Comparison of ENCODE assay signal across 25 cellular contexts in genomic region chr1:111062081-111062480, GRCh38.
DNase-seq lines count a peak whose midpoint lies in the region; ATAC-seq, FAIRE-seq and TF ChIP-seq lines count a peak whose summit lies in the region.
"Had no signal": no experiment of that assay in that cellular context is flagged by ENCODE, and none has a peak within 500 bp of the region (broad histone marks: within the 10 kb centered on the region; RNA-seq: fewer than 3 reads in every experiment).

No MANE protein-coding gene starts in this region.

- no peaks in the 10 kb centered on the region for H3K36me3 Mint-ChIP-seq in HFFc6 (ENCODE audit: low read depth)
- no peaks in the 10 kb centered on the region for H3K36me3 Mint-ChIP-seq in chondrocyte (ENCODE audit: low read depth)

- H3K9ac ChIP-seq in GM12878 (ENCODE audit: control insufficient read depth, insufficient read depth, low read length): no peak overlapping the region
- H3K9ac ChIP-seq: GM23248, KMS-11 had no signal

- DNase-seq in NCI-H510A treated with DMSO at 0.1 percent for 48 hours (lab: John Stamatoyannopoulos, UW): peak; percentile 14
- no peak for DNase-seq in NCI-H510A (lab: John Stamatoyannopoulos, UW)
- peak; percentile 1 to 16 for DNase-seq in NCI-H524 (lab: John Stamatoyannopoulos, UW)
- DNase-seq in GM12878 (ENCODE audit: low read depth, low spot score): no peak
- no peak for DNase-seq in HT-29 (ENCODE audit: low spot score)
- DNase-seq in dedifferentiated amniotic fluid mesenchymal stem cell (ENCODE audit: extremely low spot score): no peak
- no peak for DNase-seq in HFFc6
- no peak for DNase-seq in chondrocyte (ENCODE audit: low spot score)
- DNase-seq: AML-193; CD8-positive, alpha-beta memory T cell; DMS79; GM23248; H9; IMR-90; NCI-H1694 treated with DMSO at 0.1 percent for 48 hours; NCI-H2081 treated with DMSO at 0.1 percent for 48 hours; NCI-H226; NCI-H526 treated with DMSO at 0.1 percent for 48 hours; RPMI8226; SIG-M5 had no signal

- CTCF ChIA-PET in GM12878 (lab: Yijun Ruan, JAX): interaction anchor here (1.1 to 1.5 kb wide), 2 partner anchors 31 to 338 kb away, joined by 4 read pairs; no protein-coding TSS in a partner anchor

- no peak overlapping the region for H3K4me3 ChIP-seq in GM12878
- H3K4me3 ChIP-seq: GM23248 had no signal

- in situ Hi-C loops in GM12878 (cut with MboI): no loop called here

- peak overlapping the region; percentile 63 for H2AFZ ChIP-seq in GM12878 (ENCODE audit: control insufficient read depth, low read depth, low read length)
- H2AFZ ChIP-seq: GM23248 had no signal

- peaks cover 2% of the 10 kb centered on the region; the same call in 1 of the 2 replicates for H3K27me3 Mint-ChIP-seq in HFFc6 (ENCODE audit: insufficient read depth)
- H3K27me3 Mint-ChIP-seq in chondrocyte (ENCODE audit: low read depth): no peaks in the 10 kb centered on the region

- no peaks in the 10 kb centered on the region for H3K79me2 ChIP-seq in GM12878 (ENCODE audit: control insufficient read depth, insufficient read depth, low read length)

- H3K4me3 Mint-ChIP-seq in HFFc6 (no peak overlapping the region), chondrocyte (ENCODE audit: unreplicated experiment) (no peak overlapping the region)
- H3K4me3 Mint-ChIP-seq: CD8-positive, alpha-beta memory T cell; H9 had no signal

- no peak for TF ChIP-seq EP300 in GM12878 (IDR thresholded peaks at IDR 0.05; ENCODE audit: borderline replicate concordance in 1 of 2, control insufficient read depth in 1 of 2, low read depth in 2 of 2, low read length in 2 of 2)

- no peak for TF ChIP-seq CTCF in GM12878 (IDR thresholded peaks at IDR 0.05 in 2 of 3, conservative IDR thresholded peaks at IDR 0.05 in 1 of 3; ENCODE audit: control insufficient read depth in 2 of 3, extremely low read depth in 1 of 3, insufficient read depth in 1 of 3, low read depth in 3 of 3, low read length in 3 of 3)
- TF ChIP-seq CTCF in HFFc6 (IDR thresholded peaks at IDR 0.05): no peak
- TF ChIP-seq CTCF in chondrocyte (IDR thresholded peaks at IDR 0.05): no peak

- no peak overlapping the region for H3K27ac Mint-ChIP-seq in HFFc6
- H3K27ac Mint-ChIP-seq in chondrocyte (ENCODE audit: unreplicated experiment): no peak overlapping the region
- H3K27ac Mint-ChIP-seq: CD8-positive, alpha-beta memory T cell; H9 had no signal

- no peak for FAIRE-seq in GM12878 (lab: Jason Lieb, UNC)
- FAIRE-seq: GM12891 had no signal

- H3K27me3 ChIP-seq in GM12878 (replicated peaks in 1 of 2; ENCODE audit: control insufficient read depth in 2 of 2, insufficient read depth in 2 of 2, low read length in 1 of 2): no peaks in the 10 kb centered on the region

- TF ChIP-seq POLR2A in GM12878 (IDR thresholded peaks at IDR 0.05; ENCODE audit: low read depth, low read length): no peak

- no peak for TF ChIP-seq RAD21 in GM12878 (IDR thresholded peaks at IDR 0.05; ENCODE audit: insufficient read depth, low read depth, low read length)

- H3K4me2 ChIP-seq in GM12878 (ENCODE audit: control insufficient read depth, insufficient read depth): no peak overlapping the region
- H3K4me2 ChIP-seq: KMS-11 had no signal

- RAD21 ChIA-PET in GM12878 (lab: Charles Lee; ENCODE audit: unreplicated experiment): interaction anchor here (0.8 kb wide), 1 partner anchor 17 kb away, joined by 3 read pairs; no protein-coding TSS in a partner anchor

- H3K4me1 ChIP-seq in GM12878 (ENCODE audit: control insufficient read depth, insufficient read depth, low read length): peaks cover 6% of the 10 kb centered on the region; the same call in 1 of the 2 replicates

- no peaks in the 10 kb centered on the region for H3K36me3 ChIP-seq in GM12878 (ENCODE audit: control insufficient read depth in 2 of 2, insufficient read depth in 2 of 2, low read length in 1 of 2)

- H3K9me3 Mint-ChIP-seq in HFFc6 (peaks cover 26% of the 10 kb centered on the region), chondrocyte (ENCODE audit: low read depth) (peaks cover 40% of the 10 kb centered on the region)

- ATAC-seq in GM12878: no peak
- ATAC-seq: PC-3, SK-N-SH treated with all-trans-retinoic acid at 6 μM for 48 hours had no signal

- H3K27ac ChIP-seq in GM12878 (ENCODE audit: control insufficient read depth, insufficient read depth): no peak overlapping the region
- H3K27ac ChIP-seq: C4-2B, GM23248, KMS-11 had no signal

- no peaks in the 10 kb centered on the region for H4K20me1 ChIP-seq in GM12878 (ENCODE audit: control insufficient read depth, insufficient read depth)

- H3K4me1 Mint-ChIP-seq in HFFc6 (ENCODE audit: low read depth) (no peaks in the 10 kb centered on the region), chondrocyte (ENCODE audit: low read depth) (no peaks in the 10 kb centered on the region)
- H3K4me1 Mint-ChIP-seq: CD8-positive, alpha-beta memory T cell had no signal

- BruUV-seq in GM12878 (replicated peaks; lab: Mats Ljungman, UMichigan): no TSS peak

- H3K9me3 ChIP-seq in GM12878 (replicated peaks; ENCODE audit: control insufficient read depth, insufficient read depth, low read length): peaks cover 1% of the 10 kb centered on the region; the same call in 2 of the 3 replicates

- SMC1A ChIA-PET in GM12878 (lab: Charles Lee; ENCODE audit: uncharacterized antibody, unreplicated experiment): interaction anchor here (0.6 to 1.6 kb wide), 3 partner anchors 16 to 112 kb away, joined by 3 to 5 read pairs (median 4); no protein-coding TSS in a partner anchor

- POLR2A ChIA-PET in GM12878 (lab: Charles Lee): interaction anchor here (0.7 kb wide), 1 partner anchor 39 kb away, joined by 3 read pairs; no protein-coding TSS in a partner anchor

- intact Hi-C loops in GM12878 (cut with micrococcal nuclease; ENCODE audit: unreplicated experiment): no loop called here

TF ChIP-seq in GM12878, 131 proteins besides CTCF, POLR2A, EP300 and RAD21:
- TF ChIP-seq MYC (IDR thresholded peaks at IDR 0.05; ENCODE audit: insufficient read depth, insufficient read length, insufficient replicate concordance, low read length, severe bottlenecking) (no peak), USF2 (IDR thresholded peaks at IDR 0.05; ENCODE audit: borderline replicate concordance, low read depth, low read length) (no peak), TARDBP (IDR thresholded peaks at IDR 0.05; ENCODE audit: borderline replicate concordance) (no peak), NR2C2 (IDR thresholded peaks at IDR 0.05; ENCODE audit: borderline replicate concordance, control insufficient read depth, insufficient read length, low read depth) (no peak), SMC3 (IDR thresholded peaks at IDR 0.05; ENCODE audit: borderline replicate concordance, low read length) (no peak)
TF ChIP-seq in GM12878: peak in this region for 0.

Comparison
In these comparisons a context has a peak if more than half of its experiments do, and no peak if none do; other contexts are left out.
1. DNase-seq: peak in NCI-H510A treated with DMSO at 0.1 percent for 48 hours (single experiment) and NCI-H524 (2 of 2); none in NCI-H510A (single experiment), GM12878 (single experiment), HT-29 (single experiment), dedifferentiated amniotic fluid mesenchymal stem cell (single experiment), HFFc6 (single experiment) and chondrocyte (single experiment).